In the genomic region with DNA sequence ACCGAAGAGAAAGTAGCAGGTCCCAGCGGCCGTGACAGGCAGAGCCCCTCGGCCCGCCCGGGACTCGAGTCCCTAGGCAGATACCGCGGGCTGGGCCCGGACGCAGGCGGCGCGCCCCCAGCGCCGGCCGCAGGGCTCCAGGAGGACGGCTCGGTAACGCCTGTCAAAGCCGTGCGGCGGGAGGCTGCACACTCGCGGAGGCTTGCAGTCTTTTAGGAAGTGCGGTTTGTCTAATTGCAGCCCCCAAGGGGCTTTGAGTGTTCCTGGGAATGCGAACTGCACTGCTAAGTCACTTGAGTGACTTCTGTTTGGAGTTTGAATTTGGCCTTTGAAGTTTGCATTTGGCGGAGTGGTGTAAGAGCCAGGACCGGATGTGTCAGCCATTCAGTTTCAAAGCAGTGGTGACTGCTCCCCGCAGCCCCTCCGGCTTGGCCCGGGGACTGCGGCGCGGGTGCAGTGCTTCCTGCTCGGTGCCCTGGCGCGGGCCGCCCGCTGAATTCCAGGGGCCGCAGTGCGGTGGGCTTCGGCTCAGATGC, we compare ENCODE assay signal across 8 cellular contexts. TPM values are rescaled to one million over a fixed set of nuclear protein-coding genes. Genes with fewer than 3 reads are reported as not detected.
DNase-seq lines count a peak whose midpoint lies in the region; ATAC-seq and TF ChIP-seq lines count a peak whose summit lies in the region.

No MANE protein-coding gene starts in this region.

- ATAC-seq in GM21447 (IDR thresholded peaks at IDR 0.05; ENCODE audit: unreplicated experiment) (peak; percentile 49), sciatic nerve (peak; percentile 76)

- H3K36me3 ChIP-seq in HUES48 (ENCODE audit: control insufficient read depth, insufficient read depth, low read length), result no peaks in the 10 kb centered on the region

- intact Hi-C loops in sciatic nerve (cut with DNase I), result no loop called here

- no peaks in the 10 kb centered on the region for H3K9me3 ChIP-seq in HUES48 (ENCODE audit: control insufficient read depth, insufficient read depth, low read length)

- in situ Hi-C loops in astrocyte of the cerebellum (cut with HindIII; ENCODE audit: low sequenced_read_pairs), result no loop called here

- no peak overlapping the region for H3K9ac ChIP-seq in HUES48 (ENCODE audit: low read depth, low read length)

- peaks cover 24% of the 10 kb centered on the region for H3K4me1 ChIP-seq in HUES48 (ENCODE audit: control insufficient read depth, insufficient read depth, low read length)

- DNase-seq in ELR (ENCODE audit: low read depth) (peak; percentile 78), T-helper 1 cell (peak; percentile 38 to 81 (median 50)), astrocyte of the cerebellum (ENCODE audit: low read depth) (no peak), hypothalamus (lab: John Stamatoyannopoulos, UW) (peak in 40 of 51 donors; percentile 8 to 79 (median 43)), sciatic nerve (ENCODE audit: low spot score) (peak; percentile 64), NCI-H2196 treated with DMSO at 0.1 percent for 48 hours (lab: John Stamatoyannopoulos, UW; ENCODE audit: unreplicated experiment) (no peak)

- TF ChIP-seq CTCF in astrocyte of the cerebellum (IDR thresholded peaks at IDR 0.05; ENCODE audit: low read depth, low read length, missing control alignments), result no peak

- peaks cover 32% of the 10 kb centered on the region for H3K27me3 ChIP-seq in HUES48 (ENCODE audit: control insufficient read depth, insufficient read depth, low read length)

- H3K4me3 ChIP-seq in HUES48 (ENCODE audit: low read depth, low read length) (peak overlapping the region; percentile 73), astrocyte of the cerebellum (ENCODE audit: low read depth, low read length) (peak overlapping the region; percentile 86)

- peak overlapping the region; percentile 84 for H3K27ac ChIP-seq in HUES48 (ENCODE audit: low read depth, low read length)

RNA-seq across cellular contexts. Expression of a gene that starts 1.3 kb away (rescaled TPM):
- 28.4 TPM for total RNA-seq in sciatic nerve

Comparison
In these comparisons a context has a peak if more than half of its experiments do, and no peak if none do; other contexts are left out.
1. DNase-seq: peak in ELR (single experiment), T-helper 1 cell (5 of 5), hypothalamus (40 of 51) and sciatic nerve (single experiment); none in astrocyte of the cerebellum (single experiment) and NCI-H2196 treated with DMSO at 0.1 percent for 48 hours (single experiment).